ENCODE assay signal across 1 cellular context in genomic region chr1:86913399-86913895, GRCh38.
TF ChIP-seq lines count a peak whose summit lies in the region.

No MANE protein-coding gene starts in this region.

TF ChIP-seq in WTC11, 78 proteins besides CTCF, POLR2A, EP300 and RAD21 (continued from another document):
- TF ChIP-seq ZNF263 (CRISPR knock-in tag; IDR thresholded peaks at IDR 0.05; ENCODE audit: low read depth) (no peak), JUN (CRISPR knock-in tag; IDR thresholded peaks at IDR 0.05) (no peak), CREM (CRISPR knock-in tag; IDR thresholded peaks at IDR 0.05) (no peak), FOXJ3 (CRISPR knock-in tag; IDR thresholded peaks at IDR 0.05; ENCODE audit: borderline replicate concordance) (no peak), ESRRA (CRISPR knock-in tag; IDR thresholded peaks at IDR 0.05; ENCODE audit: borderline replicate concordance) (no peak)
